Comparison of ENCODE assay signal across 1 cellular context in genomic region chr11:8168485-8169257, GRCh38.
TF ChIP-seq lines count a peak whose summit lies in the region.

TSS of gene RIC3 (minus strand) at chr11:8169025. CDS start at chr11:8168989, 36 bp downstream.

TF ChIP-seq in HEK293, 187 proteins besides CTCF, POLR2A, EP300 and RAD21 (continued from another document and continues in another):
- TF ChIP-seq PRDM4 (tag by site-specific recombination; IDR thresholded peaks at IDR 0.05) = no peak
- TF ChIP-seq TCF7L2 (IDR thresholded peaks at IDR 0.05; ENCODE audit: borderline replicate concordance, low read depth, low read length) = no peak
- TF ChIP-seq AEBP2 (tag by site-specific recombination; IDR thresholded peaks at IDR 0.05; ENCODE audit: borderline replicate concordance) = no peak
- peak; percentile 74 for TF ChIP-seq ZBTB17 (tag by site-specific recombination; IDR thresholded peaks at IDR 0.05)
- TF ChIP-seq ZNF335 (tag by site-specific recombination; conservative IDR thresholded peaks at IDR 0.05) = peak; percentile 44; the same call in 1 of the 2 replicates
- no peak for TF ChIP-seq GLI4 (tag by site-specific recombination; IDR thresholded peaks at IDR 0.05)
- TF ChIP-seq ZBTB20 (tag by site-specific recombination; IDR thresholded peaks at IDR 0.05) = peak; percentile 69
- peak; percentile 78 for TF ChIP-seq ZBTB26 (tag by site-specific recombination; optimal IDR thresholded peaks at IDR 0.05)
- TF ChIP-seq PRDM10 (tag by site-specific recombination; IDR thresholded peaks at IDR 0.05) = peak; percentile 67
- TF ChIP-seq ZFP3 (tag by site-specific recombination; IDR thresholded peaks at IDR 0.05; ENCODE audit: low read depth) = no peak
- peak; percentile 56 for TF ChIP-seq ZNF518A (tag by site-specific recombination; conservative IDR thresholded peaks at IDR 0.05; ENCODE audit: low read depth)
- no peak for TF ChIP-seq MYNN (tag by site-specific recombination; IDR thresholded peaks at IDR 0.05; ENCODE audit: borderline replicate concordance)
- TF ChIP-seq ZNF596 (tag by site-specific recombination; IDR thresholded peaks at IDR 0.05) = no peak
- TF ChIP-seq ZNF341 (tag by site-specific recombination; IDR thresholded peaks at IDR 0.05; ENCODE audit: low read depth) = 0 out of 2 replicates have a peak, but pooled peaks have one; percentile 22
- TF ChIP-seq ZBTB49 (tag by site-specific recombination; IDR thresholded peaks at IDR 0.05; ENCODE audit: low read depth) = no peak
- peak; percentile 91 for TF ChIP-seq ZBTB11 (tag by site-specific recombination; conservative IDR thresholded peaks at IDR 0.05; ENCODE audit: low read depth)
- TF ChIP-seq ZNF16 (tag by site-specific recombination; IDR thresholded peaks at IDR 0.05; ENCODE audit: low read depth) = no peak
- TF ChIP-seq ZNF423 (tag by site-specific recombination; IDR thresholded peaks at IDR 0.05) = no peak
- TF ChIP-seq ZNF514 (tag by site-specific recombination; IDR thresholded peaks at IDR 0.05) = no peak
- peak; percentile 34; the same call in 1 of the 2 replicates for TF ChIP-seq ZNF600 (tag by site-specific recombination; IDR thresholded peaks at IDR 0.05)
- no peak for TF ChIP-seq ZNF18 (tag by site-specific recombination; IDR thresholded peaks at IDR 0.05)
- peak; percentile 36; the same call in 1 of the 2 replicates for TF ChIP-seq ZFHX2 (tag by site-specific recombination; conservative IDR thresholded peaks at IDR 0.05)
- no peak for TF ChIP-seq ZNF777 (tag by site-specific recombination; IDR thresholded peaks at IDR 0.05; ENCODE audit: borderline replicate concordance)
- TF ChIP-seq TSHZ1 (tag by site-specific recombination; IDR thresholded peaks at IDR 0.05; ENCODE audit: borderline replicate concordance) = no peak
